Comparison of ENCODE assay signal across 24 cellular contexts in the genomic region with DNA sequence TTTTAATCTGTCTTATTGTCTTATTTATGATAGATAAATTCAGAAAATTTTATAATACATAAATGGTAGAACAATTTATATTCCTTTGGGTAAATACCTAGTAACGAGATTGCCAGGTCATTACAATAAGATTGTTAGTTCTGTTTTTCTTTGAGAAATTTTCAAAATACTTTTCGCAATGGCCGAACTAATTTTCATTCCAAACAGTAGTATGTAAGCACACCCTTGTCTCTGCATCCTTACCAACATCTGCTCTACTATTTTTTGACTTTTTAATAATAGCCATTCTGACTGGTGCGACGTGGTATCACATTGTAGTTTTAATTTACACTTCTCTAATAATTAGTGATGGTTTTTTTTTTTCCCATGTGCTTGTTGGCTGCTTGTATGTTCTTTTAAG.
"Had no signal": no experiment of that assay in that cellular context is flagged by ENCODE, and none has a peak within 500 bp of the region (broad histone marks: within the 10 kb centered on the region; RNA-seq: fewer than 3 reads in every experiment).

No MANE protein-coding gene starts in this region.

- H3K27ac ChIP-seq: ascending aorta, breast epithelium, esophagus squamous epithelium, foreskin keratinocyte, lower lobe of right lung, sigmoid colon, spleen, thoracic aorta, upper lobe of right lung had no signal

- H3K27me3 ChIP-seq: ascending aorta, breast epithelium, esophagus squamous epithelium, foreskin keratinocyte, sigmoid colon, spleen, upper lobe of right lung had no signal

- H3K36me3 ChIP-seq: ascending aorta, breast epithelium, esophagus squamous epithelium, lower lobe of right lung, sigmoid colon, spleen, thoracic aorta, upper lobe of right lung had no signal

- ATAC-seq: activated CD4-positive, CD25-positive, alpha-beta regulatory T cell treated with anti-CD3 and anti-CD28 coated beads, Interleukin-2, amount 50 U/mL, for 24 hours; activated CD8-positive, alpha-beta T cell treated with anti-CD3 and anti-CD28 coated beads, Interleukin-2, amount 10 ng/mL, durations not matched to agents 7 days and 5 days; activated T-cell treated with anti-CD3 and anti-CD28 coated beads, Interleukin-2, amount 50 U/mL, for 4 hours; foreskin keratinocyte; lower lobe of right lung; stimulated activated memory B cell treated with anti-CD40 and anti-IgM and Interleukin-4, amounts not matched to agents 10 μg/mL and 1 μg/mL and 100 μg/mL, for 72 hours; upper lobe of right lung had no signal

- FAIRE-seq: keratinocyte had no signal

- H3K9me3 ChIP-seq: ascending aorta, breast epithelium, esophagus squamous epithelium, lower lobe of right lung, sigmoid colon, thoracic aorta, upper lobe of right lung had no signal

- DNase-seq: activated CD4-positive, alpha-beta T cell treated with anti-CD3 and anti-CD28 coated beads, Interleukin-2, amount 10 ng/mL, durations not matched to agents 7 days and 5 days; activated CD8-positive, alpha-beta T cell treated with anti-CD3 and anti-CD28 coated beads, Interleukin-2, amount 10 ng/mL, durations not matched to agents 7 days and 5 days; activated naive CD4-positive, alpha-beta T cell treated with anti-CD3 and anti-CD28 coated beads for 36 hours; activated T-cell treated with anti-CD3 and anti-CD28 coated beads, Interleukin-2, amount 50 U/mL, for 4 hours; cerebellar nuclear complex; dermis blood vessel endothelial cell; effector memory CD4-positive, alpha-beta T cell; esophagus squamous epithelium; foreskin keratinocyte; glutamatergic neuron; hippocampal formation; lower lobe of right lung; nucleus accumbens; posterior cingulate gyrus; sigmoid colon; spleen; stimulated activated CD4-positive, alpha-beta T cell treated with anti-CD3 and anti-CD28 coated beads, Interleukin-4, amount 100 ng/mL, for 4 hours; upper lobe of right lung had no signal

- H3K4me3 ChIP-seq: ascending aorta, breast epithelium, esophagus squamous epithelium, lower lobe of right lung, sigmoid colon, spleen, thoracic aorta, upper lobe of right lung had no signal

- H3K4me1 ChIP-seq: ascending aorta, breast epithelium, esophagus squamous epithelium, foreskin keratinocyte, lower lobe of right lung, sigmoid colon, spleen, upper lobe of right lung had no signal
